In the genomic region with DNA sequence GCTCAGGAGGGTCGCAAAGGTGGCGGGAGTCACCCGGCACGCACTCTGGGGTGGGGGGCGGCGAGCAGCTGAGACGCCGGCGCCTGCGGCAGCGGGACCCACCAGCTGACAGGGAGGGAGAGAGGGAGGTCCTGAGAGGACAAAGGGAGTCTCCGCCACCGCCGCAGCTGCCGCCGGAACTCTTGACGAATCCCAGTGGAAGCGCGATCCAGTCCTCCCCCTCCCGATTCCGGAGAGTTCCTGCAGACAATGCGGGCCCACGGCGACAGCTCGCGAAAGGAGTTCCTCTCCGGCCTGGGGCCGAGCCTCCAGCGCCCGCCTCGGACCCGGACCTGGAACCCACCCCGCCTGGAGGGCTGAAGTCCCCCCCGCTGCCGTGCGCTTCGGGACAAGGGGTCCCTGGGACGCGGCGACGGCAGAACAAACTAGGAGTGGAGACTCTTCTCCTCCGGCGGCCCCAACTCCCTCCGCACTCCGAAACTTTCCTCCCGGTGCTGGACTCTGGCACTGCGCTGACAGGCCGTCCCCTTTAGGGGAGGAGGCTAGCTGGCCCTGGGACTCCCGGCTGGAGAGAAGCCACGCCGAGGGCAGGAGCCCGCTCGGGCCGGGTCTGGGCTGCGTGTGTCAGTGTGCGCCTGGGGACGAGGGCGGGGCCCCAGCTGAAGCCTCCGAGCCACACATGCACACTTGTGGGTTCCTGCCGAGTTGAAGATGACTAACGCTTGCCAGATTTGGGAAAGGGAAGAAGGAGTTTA, we compare ENCODE assay signal across 8 cellular contexts. TPM values are rescaled to one million over a fixed set of nuclear protein-coding genes. Genes with fewer than 3 reads are reported as not detected.
DNase-seq lines count a peak whose midpoint lies in the region; ATAC-seq, FAIRE-seq and TF ChIP-seq lines count a peak whose summit lies in the region.

A gene (minus strand): TSS at position 623 of the 755 bp plus-strand sequence. CDS start 669 bp downstream, outside the sequence.

- peaks cover 15% of the 10 kb centered on the region for H3K4me1 ChIP-seq in ES-I3 (ENCODE audit: insufficient read depth, low read length)
- peaks cover 44% of the 10 kb centered on the region for H3K4me1 ChIP-seq in GM23248 (ENCODE audit: insufficient read depth)
- H3K4me1 ChIP-seq in adrenal gland (replicated peaks in 1 of 2): peaks cover 23 to 59% of the 10 kb centered on the region in 2 donors
- H3K4me1 ChIP-seq in heart right ventricle: peaks cover 0 to 78% (median 27%) of the 10 kb centered on the region in 9 donors

- peak within 1 kb of the TSS; percentile 79 for H2AFZ ChIP-seq in GM23248

- DNase-seq in GM23248: peak; percentile 98
- peak; percentile 98 for DNase-seq in Kasumi-1 (lab: John Stamatoyannopoulos, UW)
- peak; percentile 48 for DNase-seq in T follicular helper cell (ENCODE audit: low read depth)
- peak; percentile 91 to 96 (median 96) for DNase-seq in adrenal gland
- peak; percentile 87 to 94 for DNase-seq in heart right ventricle
- DNase-seq in posterior vena cava (ENCODE audit: low spot score): peak; percentile 98
- peak; percentile 88 for DNase-seq in urothelium cell line (ENCODE audit: low spot score)

- H3K9me2 ChIP-seq in GM23248 (ENCODE audit: insufficient read depth): no peaks in the 10 kb centered on the region

- WGBS in GM23248 (ENCODE audit: low coverage in 1 of 2, low lambda C conversion rate in 2 of 2, missing lambda C conversion rate in 2 of 2), 2 experiments: 0 to 1% methylated on average over 53 to 58 of the region's 61 CpGs
- 0 to 3% (median 0%) methylated on average over 6 to 61 of the region's 61 CpGs for WGBS in adrenal gland, 4 donors
- 0% methylated on average over 61 of the region's 61 CpGs for WGBS in heart right ventricle, 2 donors

- peak; percentile 94 to 100 (median 96) for ATAC-seq in heart right ventricle

- peak within 1 kb of the TSS; percentile 90 for H3K9ac ChIP-seq in ES-I3 (ENCODE audit: low read depth, low read length)
- peak within 1 kb of the TSS; percentile 84 for H3K9ac ChIP-seq in GM23248

- H3K36me3 ChIP-seq in ES-I3 (ENCODE audit: insufficient read depth, low read length): no peaks in the 10 kb centered on the region; the same call in 1 of the 2 replicates
- H3K36me3 ChIP-seq in GM23248 (ENCODE audit: low read depth): peaks cover 10% of the 10 kb centered on the region
- H3K36me3 ChIP-seq in adrenal gland (replicated peaks in 1 of 2): peaks cover 0 to 10% of the 10 kb centered on the region in 2 donors
- H3K36me3 ChIP-seq in heart right ventricle: peaks cover 0 to 20% (median 2%) of the 10 kb centered on the region in 9 donors

- peak in 5 of 6 experiments; percentile 5 to 27 (median 12) for TF ChIP-seq CTCF in adrenal gland (IDR thresholded peaks at IDR 0.05)
- peak in 4 of 9 donors; percentile 14 to 36 (median 24) for TF ChIP-seq CTCF in heart right ventricle (IDR thresholded peaks at IDR 0.05)

- no peaks in the 10 kb centered on the region for H4K20me1 ChIP-seq in GM23248 (ENCODE audit: insufficient read depth)

- H3K9me3 ChIP-seq in ES-I3 (ENCODE audit: control insufficient read depth, insufficient read depth, low read length) (no peaks in the 10 kb centered on the region), GM23248 (ENCODE audit: low read depth) (no peaks in the 10 kb centered on the region), adrenal gland (replicated peaks in 1 of 3) (no peaks in the 10 kb centered on the region), heart right ventricle (no peaks in the 10 kb centered on the region)

- peak within 1 kb of the TSS; percentile 80 for H3K4me3 ChIP-seq in GM23248
- peak within 1 kb of the TSS; percentile 73 to 95 (median 92) for H3K4me3 ChIP-seq in adrenal gland
- H3K4me3 ChIP-seq in heart right ventricle: peak within 1 kb of the TSS; percentile 70 to 97 (median 91)

- H3K27ac ChIP-seq in GM23248 (peak within 1 kb of the TSS; percentile 76), adrenal gland (peak within 1 kb of the TSS; percentile 82 to 96 (median 96)), heart right ventricle (peak within 1 kb of the TSS; percentile 85 to 97 (median 93))

- TF ChIP-seq POLR2A in adrenal gland (IDR thresholded peaks at IDR 0.05): peak; percentile 72 to 94

- H3K27me3 ChIP-seq in GM23248 (replicated peaks; ENCODE audit: insufficient read depth) (no peaks in the 10 kb centered on the region), adrenal gland (no peaks in the 10 kb centered on the region), heart right ventricle (no peaks in the 10 kb centered on the region)

- no peak for FAIRE-seq in urothelium cell line (lab: Jason Lieb, UNC)

- peaks cover 35% of the 10 kb centered on the region for H3K79me2 ChIP-seq in GM23248 (ENCODE audit: insufficient read depth)

- peak within 1 kb of the TSS; percentile 93 for H3K4me2 ChIP-seq in GM23248 (ENCODE audit: unreplicated experiment)

- peaks cover 42% of the 10 kb centered on the region for H3F3A ChIP-seq in GM23248 (ENCODE audit: insufficient read depth)

- in situ Hi-C loops in GM23248 (cut with MboI): no loop called here

- intact Hi-C loops in adrenal gland (cut with DNase I) (loop anchor here in 1 of 2 donors (10.0 kb wide), 1 partner anchor 148 kb away; no protein-coding TSS in a partner anchor), heart right ventricle (cut with DNase I) (loop anchor here in 5 of 10 donors (2.0 to 10.0 kb wide), 5 partner anchors 35 to 158 kb away; no protein-coding TSS in a partner anchor), posterior vena cava (cut with DNase I) (loop anchor here in 1 of 2 donors (10.0 kb wide), 1 partner anchor 112 kb away; no protein-coding TSS in a partner anchor)

RNA-seq across cellular contexts. Expression of the gene that starts here (rescaled TPM):
- 84.0 and 87.5 TPM in 2 replicates for total RNA-seq in GM23248 (2014; rRNA removed; shearing (Covaris generic))
- polyA plus RNA-seq in GM23248 (2016; fragmentation: Nextera tagmentation; extraction: Ambion mirVana) (74.9 and 77.2 TPM in 2 replicates), adrenal gland (10 to 100 TPM in 2 of 3 donors, 1 to 10 TPM in 1; 8.4 to 56.5 (median 10.9) TPM), heart right ventricle (10 to 100 TPM in 1 of 2 donors, 1 to 10 TPM in 1; 9.9 to 10.1 TPM)
- total RNA-seq in adrenal gland (10 to 100 TPM; 29.2 to 96.6 (median 69.4) TPM), heart right ventricle (10 to 100 TPM; 37.2 to 68.4 (median 49.8) TPM), posterior vena cava (100 to 1,000 TPM; 111 to 164 TPM)

Comparison
In these comparisons a context has a peak if more than half of its experiments do, and no peak if none do; other contexts are left out.
1. Peak in every context shown above with its lines: DNase-seq, ATAC-seq, H3K4me3 ChIP-seq and H3K27ac ChIP-seq.
2. DNase-seq: peak in every context shown above with its lines; median percentile 98 in GM23248; 98 in Kasumi-1; 98 in posterior vena cava; 96 in adrenal gland; 90 in heart right ventricle; 88 in urothelium cell line; 48 in T follicular helper cell.